ENCODE assay signal across 11 cellular contexts in the genomic region with DNA sequence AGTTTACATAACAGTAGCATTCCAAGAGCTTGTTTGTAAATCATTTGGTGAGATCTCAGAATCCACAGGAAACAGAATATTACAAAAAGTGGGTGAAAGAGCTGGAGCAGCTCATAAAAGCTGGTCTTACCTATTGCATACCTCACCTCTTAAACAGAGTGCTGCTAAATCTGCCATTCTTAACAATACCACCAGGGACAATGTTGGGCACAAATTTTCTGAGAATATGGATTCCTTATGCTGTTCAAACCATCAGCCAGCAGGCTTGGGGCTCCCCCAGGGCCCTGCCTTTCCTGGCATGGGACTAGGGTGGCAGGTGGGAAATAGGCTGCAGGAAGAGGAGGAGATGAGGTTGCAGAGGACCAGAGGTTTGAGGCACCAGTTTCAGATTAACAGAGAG. TPM values are rescaled to one million over a fixed set of nuclear protein-coding genes. Genes with fewer than 3 reads are reported as not detected.
DNase-seq lines count a peak whose midpoint lies in the region; ATAC-seq, FAIRE-seq and TF ChIP-seq lines count a peak whose summit lies in the region.
"Had no signal": no experiment of that assay in that cellular context is flagged by ENCODE, and none has a peak within 500 bp of the region (broad histone marks: within the 10 kb centered on the region; RNA-seq: fewer than 3 reads in every experiment).

No MANE protein-coding gene starts in this region.

- no peak for TF ChIP-seq EP300 in K562 (IDR thresholded peaks at IDR 0.05; ENCODE audit: low read length)
- no peak for TF ChIP-seq EP300 in neural cell (conservative IDR thresholded peaks at IDR 0.05; ENCODE audit: poor library complexity, severe bottlenecking)
- TF ChIP-seq EP300 in tibial nerve (IDR thresholded peaks at IDR 0.05) = no peak

- no peaks in the 10 kb centered on the region for H3K9me2 ChIP-seq in Karpas-422 (replicated peaks; ENCODE audit: insufficient read depth, low read length)
- H3K9me2 ChIP-seq in neural cell (ENCODE audit: insufficient read depth, low read length) = no peaks in the 10 kb centered on the region

- H2AFZ ChIP-seq in Karpas-422 (ENCODE audit: low read length) (no peak overlapping the region), K562 (ENCODE audit: low read depth, low read length) (no peak overlapping the region), neural cell (ENCODE audit: low read depth, low read length) (no peak overlapping the region)

- in situ Hi-C loops in K562 (cut with MboI) = no loop called here

- no peaks in the 10 kb centered on the region for H3K27me3 ChIP-seq in Karpas-422 (ENCODE audit: low read length)
- H3K27me3 ChIP-seq in K562 (ENCODE audit: control insufficient read depth in 2 of 2, insufficient read depth in 2 of 2, low read length in 2 of 2) = peaks cover 3 to 9% of the 10 kb centered on the region in 2 experiments; a peak in 4 of 5 replicates
- H3K27me3 ChIP-seq in neural cell (ENCODE audit: insufficient read depth, low read depth, low read length) = no peaks in the 10 kb centered on the region
- no peaks in the 10 kb centered on the region for H3K27me3 ChIP-seq in tibial nerve
- H3K27me3 ChIP-seq: SJCRH30 had no signal

- H3K9ac ChIP-seq in Karpas-422 (ENCODE audit: low read length) = no peak overlapping the region
- H3K9ac ChIP-seq in K562 (ENCODE audit: insufficient read depth in 1 of 2, low read depth in 2 of 2, low read length in 2 of 2) = no peak overlapping the region
- H3K9ac ChIP-seq in neural cell (ENCODE audit: low read length) = no peak overlapping the region

- BruUV-seq in K562 (replicated peaks; lab: Mats Ljungman, UMichigan) = no TSS peak

- TF ChIP-seq POLR2A in K562 (conservative IDR thresholded peaks at IDR 0.05) (no peak), tibial nerve (IDR thresholded peaks at IDR 0.05) (no peak)

- no peaks in the 10 kb centered on the region for H3K4me1 ChIP-seq in Karpas-422 (ENCODE audit: low read length)
- no peaks in the 10 kb centered on the region for H3K4me1 ChIP-seq in K562 (replicated peaks in 1 of 2; ENCODE audit: control insufficient read depth in 2 of 2, insufficient read depth in 2 of 2, low read length in 2 of 2)
- H3K4me1 ChIP-seq in tibial nerve = no peaks in the 10 kb centered on the region
- H3K4me1 ChIP-seq: SJCRH30 had no signal

- intact Hi-C loops in K562 (cut with micrococcal nuclease) = loop anchor here (10.0 kb wide), 1 partner anchor 113 kb away; no protein-coding TSS in a partner anchor

- H3F3A ChIP-seq in neural cell (ENCODE audit: insufficient read depth, low read length, poor library complexity, severe bottlenecking) = no peaks in the 10 kb centered on the region

- TF ChIP-seq CTCF in K562 (IDR thresholded peaks at IDR 0.05 in 2 of 3, conservative IDR thresholded peaks at IDR 0.05 in 1 of 3; ENCODE audit: insufficient read depth in 2 of 3, low read depth in 1 of 3, low read length in 3 of 3) (peak; percentile 28 to 41 (median 36); a peak in 3 of 6 replicates), neural cell (IDR thresholded peaks at IDR 0.05; ENCODE audit: poor library complexity, severe bottlenecking) (peak; percentile 34), GM10266 (IDR thresholded peaks at IDR 0.05; ENCODE audit: control insufficient read depth, insufficient read depth, low read depth, missing control alignments) (no peak), tibial nerve (IDR thresholded peaks at IDR 0.05) (no peak)

- ATAC-seq in K562 (peak; percentile 72), HG03521 (IDR thresholded peaks at IDR 0.05; ENCODE audit: unreplicated experiment) (no peak)

- CTCF ChIA-PET in K562 (lab: Yijun Ruan, JAX; ENCODE audit: low intra/inter-chr PET ratio) = no interaction called here

- H3K36me3 ChIP-seq in Karpas-422 (ENCODE audit: insufficient read depth, low read length) = no peaks in the 10 kb centered on the region
- H3K36me3 ChIP-seq in K562 (ENCODE audit: control insufficient read depth, insufficient read depth, low read length) = no peaks in the 10 kb centered on the region
- no peaks in the 10 kb centered on the region for H3K36me3 ChIP-seq in neural cell (ENCODE audit: insufficient read depth, low read length)
- H3K36me3 ChIP-seq in tibial nerve = no peaks in the 10 kb centered on the region
- H3K36me3 ChIP-seq: SJCRH30 had no signal

- H3K79me2 ChIP-seq in Karpas-422 (ENCODE audit: low read length) (no peaks in the 10 kb centered on the region), K562 (ENCODE audit: control insufficient read depth, insufficient read depth, low read length) (no peaks in the 10 kb centered on the region), neural cell (replicated peaks; ENCODE audit: insufficient read depth, low read length) (no peaks in the 10 kb centered on the region)

- H3K9me3 ChIP-seq in Karpas-422 (ENCODE audit: low read length) (no peaks in the 10 kb centered on the region), K562 (replicated peaks; ENCODE audit: control insufficient read depth, insufficient read depth, low read depth, low read length) (no peaks in the 10 kb centered on the region), neural cell (ENCODE audit: low read length) (no peaks in the 10 kb centered on the region), tibial nerve (no peaks in the 10 kb centered on the region)
- H3K9me3 ChIP-seq: SJCRH30 had no signal

- no peak for TF ChIP-seq RAD21 in K562 (CRISPR knock-in tag; conservative IDR thresholded peaks at IDR 0.05 in 1 of 2, IDR thresholded peaks at IDR 0.05 in 1 of 2)
- TF ChIP-seq RAD21 in neural cell (conservative IDR thresholded peaks at IDR 0.05) = no peak

- H3K4me2 ChIP-seq in Karpas-422 (ENCODE audit: low read depth, low read length, poor library complexity, severe bottlenecking) (no peak overlapping the region), K562 (ENCODE audit: insufficient read depth, low read length) (no peak overlapping the region), neural cell (ENCODE audit: low read length) (no peak overlapping the region)

- no peak overlapping the region for H3K4me3 ChIP-seq in Karpas-422 (ENCODE audit: low read length)
- H3K4me3 ChIP-seq in K562 = no peak overlapping the region
- H3K4me3 ChIP-seq in neural cell (ENCODE audit: low read length) = no peak overlapping the region
- H3K4me3 ChIP-seq in tibial nerve = no peak overlapping the region
- H3K4me3 ChIP-seq: SJCRH30 had no signal

- DNase-seq in NCI-H1417 (lab: John Stamatoyannopoulos, UW) = peak; percentile 14 to 58 (median 16)
- no peak for DNase-seq in NCI-H1417 treated with DMSO at 0.1 percent for 48 hours (lab: John Stamatoyannopoulos, UW)
- peak; percentile 64 for DNase-seq in Karpas-422
- peak in 1 of 4 experiments; percentile 4 for DNase-seq in K562 (ENCODE audit: extremely low read depth in 1 of 4, low spot score in 3 of 4)
- DNase-seq in GM10266 (ENCODE audit: extremely low spot score) = no peak
- DNase-seq in tibial nerve (ENCODE audit: low spot score in 2 of 2) = no peak
- DNase-seq: activated T-cell treated with anti-CD3 and anti-CD28 coated beads, Interleukin-2, amount 50 U/mL, for 72 hours had no signal

- H3K9me1 ChIP-seq in K562 (ENCODE audit: control insufficient read depth, insufficient read depth, low read length) = no peaks in the 10 kb centered on the region

- POLR2A ChIA-PET in K562 (lab: Yijun Ruan, JAX) = no interaction called here

- FAIRE-seq in K562 (lab: Jason Lieb, UNC) = no peak
- FAIRE-seq: endometrium had no signal

- H4K20me1 ChIP-seq in Karpas-422 (ENCODE audit: insufficient read depth, low read depth, low read length) (no peaks in the 10 kb centered on the region), K562 (replicated peaks; ENCODE audit: control insufficient read depth, insufficient read depth, low read length) (no peaks in the 10 kb centered on the region), neural cell (ENCODE audit: insufficient read depth) (no peaks in the 10 kb centered on the region)

- H3K27ac ChIP-seq in Karpas-422 (ENCODE audit: low read length) = no peak overlapping the region
- H3K27ac ChIP-seq in K562 (ENCODE audit: extremely low read depth, low read depth, low read length) = no peak overlapping the region
- H3K27ac ChIP-seq in neural cell (ENCODE audit: low read length) = no peak overlapping the region
- no peak overlapping the region for H3K27ac ChIP-seq in tibial nerve
- H3K27ac ChIP-seq: SJCRH30 had no signal

TF ChIP-seq in K562, 482 proteins besides CTCF, POLR2A, EP300 and RAD21 (continues in another document):
- TF ChIP-seq SMARCE1 (IDR thresholded peaks at IDR 0.05) (no peak), NFRKB (IDR thresholded peaks at IDR 0.05; ENCODE audit: low read depth) (no peak), TGIF2 (CRISPR knock-in tag; IDR thresholded peaks at IDR 0.05) (no peak), GTF2A2 (tag; IDR thresholded peaks at IDR 0.05) (no peak), PHTF2 (CRISPR knock-in tag; IDR thresholded peaks at IDR 0.05) (no peak)

TF ChIP-seq in neural cell, 6 proteins besides CTCF, POLR2A, EP300 and RAD21 (continues in another document):
- TF ChIP-seq TAF1 (IDR thresholded peaks at IDR 0.05; ENCODE audit: low read depth) (no peak), POLR2AphosphoS5 (IDR thresholded peaks at IDR 0.05) (no peak)

RNA-seq across cellular contexts. Expression of a gene that starts 55.6 kb away (rescaled TPM):
- not detected in 2 replicates for total RNA-seq in Karpas-422 (2014; rRNA removed; shearing (Covaris generic); ENCODE audit: low replicate concordance)
- not detected in 2 replicates for total RNA-seq in K562 (2011; cell fraction: chromatin; rRNA removed; ENCODE audit: low replicate concordance)
- not detected in 2 replicates for total RNA-seq in K562 (2011; cell fraction: nucleolus; rRNA removed)
- total RNA-seq in K562 (2011; cell fraction: nucleoplasm; rRNA removed) = not detected in 2 replicates
- not detected in 2 replicates for total RNA-seq in K562 (2014; rRNA removed)
- not detected in 2 replicates for total RNA-seq in K562 (2014; rRNA removed; fragmentation: Illumina TruSeq; extraction: Trizol)
- not detected in 2 replicates for total RNA-seq in K562 (2015; rRNA removed; fragmentation: Illumina TruSeq; extraction: Trizol)
- not detected in 2 replicates for total RNA-seq in K562 (2021)
- not detected in 2 replicates for polyA plus RNA-seq in K562 (2011; rRNA removed)
- polyA plus RNA-seq in K562 (2011; cell fraction: cytosol; rRNA removed) = not detected in 2 replicates
- not detected in 2 replicates for polyA plus RNA-seq in K562 (2011; cell fraction: nucleus; rRNA removed)
- 0.04 TPM in 1 of 2 replicates, not detected in the other for polyA plus RNA-seq in K562 (2012)
- polyA plus RNA-seq in K562 (2014; fragmentation: Illumina TruSeq; extraction: Trizol) = not detected in 2 replicates
- polyA plus RNA-seq in K562 (2014; fragmentation: Nextera tagmentation; extraction: Ambion mirVana) = not detected
- not detected in 2 replicates for polyA plus RNA-seq in K562 (2014; rRNA removed)
- polyA minus RNA-seq in K562 (2011; rRNA and poly(A)+ RNA removed) = not detected in 2 replicates
- not detected in 2 replicates for polyA minus RNA-seq in K562 (2011; cell fraction: cytosol; rRNA and poly(A)+ RNA removed)
- not detected in 2 replicates for polyA minus RNA-seq in K562 (2011; cell fraction: nucleus; rRNA and poly(A)+ RNA removed)
- 0.85 and 0.92 TPM in 2 replicates for polyA plus RNA-seq in neural cell
- 0.73 and 0.81 TPM in 2 replicates for polyA minus RNA-seq in neural cell
- total RNA-seq in tibial nerve = 10 to 100 TPM in 2 of 4 donors, 1 to 10 TPM in 2; 3.0 to 12.6 (median 9.6) TPM

Comparison
In these comparisons a context has a peak if more than half of its experiments do, and no peak if none do; other contexts are left out.
1. DNase-seq: peak in NCI-H1417 (3 of 3) and Karpas-422 (single experiment); none in NCI-H1417 treated with DMSO at 0.1 percent for 48 hours (single experiment), GM10266 (single experiment) and tibial nerve (0 of 2).
2. CTCF ChIP-seq: peak in K562 (3 of 3) and neural cell (single experiment); none in GM10266 (single experiment) and tibial nerve (0 of 5).